20 cellular contexts compared by ENCODE assay signal in genomic region chr13:95484052-95484451, GRCh38.
"Had no signal": no experiment of that assay in that cellular context is flagged by ENCODE, and none has a peak within 500 bp of the region (broad histone marks: within the 10 kb centered on the region; RNA-seq: fewer than 3 reads in every experiment).

No MANE protein-coding gene starts in this region.

- DNase-seq: Kasumi-1, MM.1S, NCI-H1092 treated with DMSO at 0.1 percent for 48 hours, NCI-H1436, NCI-H187, NCI-H2029, NCI-H2081 treated with DMSO at 0.1 percent for 48 hours, NCI-H2171, NCI-H226, NCI-H446, NCI-H510A, NCI-H524 treated with DMSO at 0.1 percent for 48 hours, NCI-H69, NCI-H774, RPMI8226, SHP77 treated with DMSO at 0.1 percent for 48 hours, SJCRH30 had no signal

- H3K4me3 ChIP-seq: K562, SJCRH30 had no signal

- H3K9me3 ChIP-seq: SJCRH30 had no signal

- H3K4me1 ChIP-seq: SJCRH30 had no signal

- H3K36me3 ChIP-seq: SJCRH30 had no signal

- H3K27me3 ChIP-seq: SJCRH30 had no signal

- H3K27ac ChIP-seq: HL-60, KMS-11, SJCRH30 had no signal
